In genomic region chr12:93677195-93678064, GRCh38 we compare ENCODE assay signal across 8 cellular contexts. TPM values are rescaled to one million over a fixed set of nuclear protein-coding genes. Genes with fewer than 3 reads are reported as not detected.
DNase-seq lines count a peak whose midpoint lies in the region; ATAC-seq and TF ChIP-seq lines count a peak whose summit lies in the region.

Gene CRADD (plus strand): TSS chr12:93677375.

- DNase-seq in DMS 273 treated with DMSO at 0.1 percent for 48 hours (lab: John Stamatoyannopoulos, UW) (peak; percentile 88), IMR-90 (peak; percentile 99), OCI-M1 (lab: John Stamatoyannopoulos, UW) (peak; percentile 96), activated T-cell treated with anti-CD3 and anti-CD28 coated beads for 4 hours (peak; percentile 73), epithelial cell of esophagus (ENCODE audit: low read depth) (peak; percentile 98)
- peak; percentile 56 to 74 for DNase-seq in stimulated activated CD8-positive, alpha-beta memory T cell treated with anti-CD3 and anti-CD28 coated beads, Interleukin-4, amount 100 ng/mL, for 1 hour (ENCODE audit: low read depth in 2 of 2, low spot score in 1 of 2)

- no peaks in the 10 kb centered on the region for H3K36me3 ChIP-seq in IMR-90 (ENCODE audit: control insufficient read depth, insufficient read depth, low read length)

- peak within 1 kb of the TSS; percentile 93 for H2AK9ac ChIP-seq in IMR-90 (replicated peaks; ENCODE audit: low read depth, low read length, poor library complexity)

- no peaks in the 10 kb centered on the region for H3K9me3 ChIP-seq in IMR-90 (ENCODE audit: control insufficient read depth, insufficient read depth, low read length)
- no peaks in the 10 kb centered on the region for H3K9me3 ChIP-seq in mononuclear cell (ENCODE audit: low read depth, low read length)

- H2BK15ac ChIP-seq in IMR-90 (ENCODE audit: low read depth, low read length) = peak within 1 kb of the TSS; percentile 77; the same call in 2 of the 3 replicates

- H3K4me3 ChIP-seq in IMR-90 (ENCODE audit: insufficient read depth, low read depth, low read length) (peak within 1 kb of the TSS; percentile 55), epithelial cell of esophagus (ENCODE audit: low read length) (peak within 1 kb of the TSS; percentile 76), mononuclear cell (ENCODE audit: low read length) (peak within 1 kb of the TSS; percentile 64)

- WGBS in IMR-90 (ENCODE audit: extremely low coverage in 2 of 2, insufficient read length in 1 of 2), 2 experiments = 0% methylated on average over 3 of the region's 41 CpGs; no CpG with 5 or more reads in 1 of the 2 experiments

- no TSS peak for BruUV-seq in IMR-90 (replicated peaks; lab: Mats Ljungman, UMichigan)

- H3K9me1 ChIP-seq in IMR-90 (ENCODE audit: insufficient read depth, low read length) = peaks cover 14% of the 10 kb centered on the region

- H3K4me1 ChIP-seq in IMR-90 (ENCODE audit: control insufficient read depth, insufficient read depth, low read length) = peaks cover 2% of the 10 kb centered on the region; the same call in 1 of the 2 replicates
- peaks cover 14% of the 10 kb centered on the region for H3K4me1 ChIP-seq in mononuclear cell (ENCODE audit: insufficient read depth, low read length)

- peak within 1 kb of the TSS; percentile 85 for H2BK20ac ChIP-seq in IMR-90 (ENCODE audit: low read depth, low read length)

- peak within 1 kb of the TSS; percentile 88 for H3K4me2 ChIP-seq in IMR-90 (ENCODE audit: low read depth, low read length)

- H3K4ac ChIP-seq in IMR-90 (ENCODE audit: low read depth, low read length) = peak within 1 kb of the TSS; percentile 98

- TF ChIP-seq CTCF in IMR-90 (conservative IDR thresholded peaks at IDR 0.05; ENCODE audit: low read depth, low read length) = no peak
- no peak for TF ChIP-seq CTCF in epithelial cell of esophagus (IDR thresholded peaks at IDR 0.05; ENCODE audit: insufficient read depth, low read depth, low read length, missing control alignments)

- H3K9ac ChIP-seq in IMR-90 (ENCODE audit: low read depth, low read length) = peak within 1 kb of the TSS; percentile 87

- POLR2A ChIA-PET in IMR-90 (lab: Charles Lee; ENCODE audit: unreplicated experiment) = interaction anchor here (0.6 kb wide), 2 partner anchors 350 to 1933 kb away, joined by 3 to 4 read pairs; no protein-coding TSS in a partner anchor

- dilution Hi-C loops in IMR-90 (cut with HindIII; ENCODE audit: low sequenced_read_pairs, unreplicated experiment) = no loop called here

- peak within 1 kb of the TSS; percentile 92 for H4K5ac ChIP-seq in IMR-90 (ENCODE audit: low read depth, low read length)

- no peaks in the 10 kb centered on the region for H4K20me1 ChIP-seq in IMR-90 (ENCODE audit: insufficient read depth, low read length)

- peak; percentile 86 for TF ChIP-seq POLR2A in IMR-90 (IDR thresholded peaks at IDR 0.05; ENCODE audit: low read depth, low read length)

- TF ChIP-seq RAD21 in IMR-90 (IDR thresholded peaks at IDR 0.05; ENCODE audit: low read length) = 0 out of 2 replicates have a peak, but pooled peaks have one; percentile 4

- H3K14ac ChIP-seq in IMR-90 (replicated peaks; ENCODE audit: low read depth, low read length) = peak within 1 kb of the TSS; percentile 99

- peak within 1 kb of the TSS; percentile 91 to 99 for H4K8ac ChIP-seq in IMR-90 (ENCODE audit: low read depth in 2 of 2, low read length in 2 of 2)

- H3K27ac ChIP-seq in IMR-90 (ENCODE audit: insufficient read depth, low read length) = peak within 1 kb of the TSS; percentile 87

- H3K79me1 ChIP-seq in IMR-90 (ENCODE audit: low read depth in 1 of 2, low read length in 2 of 2) = peaks cover 6 to 20% of the 10 kb centered on the region in 2 experiments; a peak in 3 of 4 replicates

- H2BK5ac ChIP-seq in IMR-90 (ENCODE audit: low read depth, low read length, poor library complexity, severe bottlenecking) = peak within 1 kb of the TSS; percentile 61

- CTCF ChIA-PET in IMR-90 (lab: Yijun Ruan, JAX) = interaction anchor here (0.8 to 1.2 kb wide), 3 partner anchors 12 to 108 kb away, joined by 3 read pairs; no protein-coding TSS in a partner anchor

- peak within 1 kb of the TSS; percentile 98 for H3K23ac ChIP-seq in IMR-90 (ENCODE audit: low read depth, low read length)

- H3K27me3 ChIP-seq in IMR-90 (ENCODE audit: control insufficient read depth, insufficient read depth, low read length) = no peaks in the 10 kb centered on the region
- H3K27me3 ChIP-seq in mononuclear cell (ENCODE audit: insufficient read depth, low read length) = peaks cover 8% of the 10 kb centered on the region

- H2AFZ ChIP-seq in IMR-90 (replicated peaks; ENCODE audit: low read length, poor library complexity) = peak within 1 kb of the TSS; percentile 90

- peak within 1 kb of the TSS; percentile 90 for H2BK120ac ChIP-seq in IMR-90 (ENCODE audit: low read depth, low read length)

- peak within 1 kb of the TSS; percentile 84 for H3K18ac ChIP-seq in IMR-90 (ENCODE audit: low read depth, low read length)

- H2AK5ac ChIP-seq in IMR-90 (ENCODE audit: low read depth, low read length) = peak within 1 kb of the TSS; percentile 94

- H3K56ac ChIP-seq in IMR-90 (ENCODE audit: extremely low read depth, insufficient read depth, low read length) = peak within 1 kb of the TSS; percentile 86

- intact Hi-C loops in IMR-90 (cut with micrococcal nuclease) = loop anchor here (2.0 to 5.0 kb wide), 3 partner anchors 65 to 423 kb away; partner anchors contain the start of gene SOCS2

- in situ Hi-C loops in IMR-90 (cut with MboI; ENCODE audit: low sequenced_read_pairs) = no loop called here

- H4K91ac ChIP-seq in IMR-90 (ENCODE audit: insufficient read depth, low read depth, low read length) = peak within 1 kb of the TSS; percentile 96

- ATAC-seq in GM21528 (IDR thresholded peaks at IDR 0.05; ENCODE audit: low FRiP score, unreplicated experiment) (peak; percentile 95), IMR-90 (ENCODE audit: low read depth) (peak; percentile 96)

TF ChIP-seq in IMR-90, 13 proteins besides CTCF, POLR2A, EP300 and RAD21:
- TF ChIP-seq NFE2L2 (IDR thresholded peaks at IDR 0.05; ENCODE audit: low read depth, low read length) = no peak; the same call in 1 of the 2 replicates
- no peak for TF ChIP-seq RCOR1 (IDR thresholded peaks at IDR 0.05; ENCODE audit: insufficient replicate concordance, low read length)
- TF ChIP-seq, protein P1, sequence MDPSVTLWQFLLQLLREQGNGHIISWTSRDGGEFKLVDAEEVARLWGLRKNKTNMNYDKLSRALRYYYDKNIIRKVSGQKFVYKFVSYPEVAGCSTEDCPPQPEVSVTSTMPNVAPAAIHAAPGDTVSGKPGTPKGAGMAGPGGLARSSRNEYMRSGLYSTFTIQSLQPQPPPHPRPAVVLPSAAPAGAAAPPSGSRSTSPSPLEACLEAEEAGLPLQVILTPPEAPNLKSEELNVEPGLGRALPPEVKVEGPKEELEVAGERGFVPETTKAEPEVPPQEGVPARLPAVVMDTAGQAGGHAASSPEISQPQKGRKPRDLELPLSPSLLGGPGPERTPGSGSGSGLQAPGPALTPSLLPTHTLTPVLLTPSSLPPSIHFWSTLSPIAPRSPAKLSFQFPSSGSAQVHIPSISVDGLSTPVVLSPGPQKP (IDR thresholded peaks at IDR 0.05; ENCODE audit: borderline replicate concordance, low read depth, low read length) = no peak
- peak; percentile 23; the same call in 1 of the 2 replicates for TF ChIP-seq MXI1 (IDR thresholded peaks at IDR 0.05; ENCODE audit: borderline replicate concordance, low read depth, low read length)
- TF ChIP-seq SMC3 (IDR thresholded peaks at IDR 0.05; ENCODE audit: low read depth, low read length) = peak; percentile 16; the same call in 1 of the 2 replicates
- no peak for TF ChIP-seq RFX5 (IDR thresholded peaks at IDR 0.05; ENCODE audit: low read depth, low read length)
- peak; percentile 21; the same call in 1 of the 2 replicates for TF ChIP-seq MAFK (IDR thresholded peaks at IDR 0.05; ENCODE audit: low read depth, low read length)
- TF ChIP-seq USF2 (IDR thresholded peaks at IDR 0.05; ENCODE audit: low read depth, low read length) = no peak
- TF ChIP-seq MAZ (IDR thresholded peaks at IDR 0.05; ENCODE audit: borderline replicate concordance, low read depth, low read length) = peak; percentile 71
- peak; percentile 66; the same call in 1 of the 2 replicates for TF ChIP-seq CHD1 (IDR thresholded peaks at IDR 0.05; ENCODE audit: low read depth, low read length)
- no peak for TF ChIP-seq BHLHE40 (IDR thresholded peaks at IDR 0.05; ENCODE audit: low read depth, low read length)
- TF ChIP-seq FOS (IDR thresholded peaks at IDR 0.05; ENCODE audit: low read depth, low read length) = no peak
- TF ChIP-seq CEBPB (IDR thresholded peaks at IDR 0.05; ENCODE audit: low read depth, low read length) = peak; percentile 10; the same call in 1 of the 2 replicates
TF ChIP-seq in IMR-90: peak in this region for 6.

RNA-seq across cellular contexts. Expression of gene CRADD, which starts in this region (rescaled TPM):
- 12.2 and 14.0 TPM in 2 replicates for total RNA-seq in IMR-90 (2012; rRNA removed)
- polyA plus RNA-seq in IMR-90 (2012; rRNA removed) = 10.9 and 11.1 TPM in 2 replicates
- 9.5 and 10.5 TPM in 2 replicates for polyA plus RNA-seq in IMR-90 (2012; cell fraction: cytosol; rRNA removed)
- 3.7 and 4.2 TPM in 2 replicates for polyA plus RNA-seq in IMR-90 (2012; cell fraction: nucleus; rRNA removed; ENCODE audit: low replicate concordance)
- 7.5 TPM for total RNA-seq in mononuclear cell

Comparison
In these comparisons a context has a peak if more than half of its experiments do, and no peak if none do; other contexts are left out.
1. Peak in every context shown above with its lines: DNase-seq, ATAC-seq, H3K4me3 ChIP-seq and H3K27ac ChIP-seq.